Comparison of ENCODE assay signal across 8 cellular contexts in the genomic region with DNA sequence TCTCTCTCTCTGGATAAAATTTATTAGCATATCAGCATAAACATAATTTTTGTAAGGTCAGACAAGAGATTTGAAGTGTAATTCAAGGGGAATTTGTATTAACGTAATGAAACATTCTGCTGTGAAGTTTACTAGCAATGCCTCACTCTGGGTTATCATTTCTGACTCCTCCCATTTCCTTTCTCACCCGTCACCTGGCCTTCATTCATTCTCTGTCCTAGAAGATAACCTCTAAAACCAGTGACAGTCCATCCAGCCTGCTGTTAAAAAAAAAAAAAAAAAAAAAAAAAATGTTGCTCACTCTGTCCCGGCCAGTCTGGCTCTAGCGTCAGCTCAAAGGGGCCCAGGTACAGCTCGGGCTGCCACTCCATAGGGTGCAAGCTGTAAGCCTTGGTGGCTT. TPM values are rescaled to one million over a fixed set of nuclear protein-coding genes. Genes with fewer than 3 reads are reported as not detected.
A peak's percentile ranks its signal among the peaks of the same experiment; 100 is the strongest.
DNase-seq lines count a peak whose midpoint lies in the region; ATAC-seq and TF ChIP-seq lines count a peak whose summit lies in the region.

No MANE protein-coding gene starts in this region.

- H3K9me3 ChIP-seq in GM23248 (ENCODE audit: low read depth) (no peaks in the 10 kb centered on the region), PC-3 (ENCODE audit: low read length) (no peaks in the 10 kb centered on the region)

- peaks cover 77% of the 10 kb centered on the region for H3F3A ChIP-seq in GM23248 (ENCODE audit: insufficient read depth)
- no peaks in the 10 kb centered on the region for H3F3A ChIP-seq in PC-3 (ENCODE audit: low read length, unreplicated experiment)

- H3K9ac ChIP-seq in GM23248 (peak overlapping the region; percentile 66), PC-3 (ENCODE audit: low read length) (peak overlapping the region; percentile 47)

- H3K4me1 ChIP-seq in GM23248 (ENCODE audit: insufficient read depth) (peaks cover 81% of the 10 kb centered on the region), PC-3 (ENCODE audit: insufficient read depth, low read length) (peaks cover 38% of the 10 kb centered on the region)

- POLR2A ChIA-PET in PC-3 (lab: Charles Lee; ENCODE audit: unreplicated experiment) = no interaction called here

- ATAC-seq in GM18517 (IDR thresholded peaks at IDR 0.05; ENCODE audit: unreplicated experiment) (peak; percentile 62), PC-3 (no peak)

- BruUV-seq in PC-3 (replicated peaks; lab: Mats Ljungman, UMichigan) = no TSS peak

- H3K79me2 ChIP-seq in GM23248 (ENCODE audit: insufficient read depth) (peaks cover 85% of the 10 kb centered on the region), PC-3 (ENCODE audit: low read length) (peaks cover 48% of the 10 kb centered on the region)

- H4K20me1 ChIP-seq in GM23248 (ENCODE audit: insufficient read depth) (no peaks in the 10 kb centered on the region), PC-3 (ENCODE audit: low read length) (no peaks in the 10 kb centered on the region)

- H3K27me3 ChIP-seq in GM23248 (replicated peaks; ENCODE audit: insufficient read depth) (no peaks in the 10 kb centered on the region), PC-3 (ENCODE audit: low read length) (no peaks in the 10 kb centered on the region)

- intact Hi-C loops in PC-3 (cut with micrococcal nuclease) = no loop called here
- intact Hi-C loops in head of caudate nucleus (cut with DNase I) = no loop called here

- peak overlapping the region; percentile 90 for H3K27ac ChIP-seq in GM23248
- H3K27ac ChIP-seq in PC-3 (ENCODE audit: low read length) = peak overlapping the region; percentile 84

- 87 to 90% methylated on average over 5 of the region's 5 CpGs for WGBS in GM23248 (ENCODE audit: low coverage in 1 of 2, low lambda C conversion rate in 2 of 2, missing lambda C conversion rate in 2 of 2), 2 experiments

- H3K36me3 ChIP-seq in GM23248 (ENCODE audit: low read depth) = peaks cover 35% of the 10 kb centered on the region
- H3K36me3 ChIP-seq in PC-3 (ENCODE audit: low read depth, low read length) = peaks cover 2% of the 10 kb centered on the region; the same call in 1 of the 2 replicates

- peak overlapping the region; percentile 14; the same call in 1 of the 2 replicates for H3K4me3 ChIP-seq in GM23248
- no peak overlapping the region for H3K4me3 ChIP-seq in PC-3 (ENCODE audit: low read length)

- no peak for TF ChIP-seq CTCF in PC-3 (conservative IDR thresholded peaks at IDR 0.05; ENCODE audit: low read depth, low read length)

- H3K4me2 ChIP-seq in GM23248 (ENCODE audit: unreplicated experiment) = peak overlapping the region; percentile 47
- no peak overlapping the region for H3K4me2 ChIP-seq in PC-3 (ENCODE audit: low read length)

- CTCF ChIA-PET in PC-3 (lab: Charles Lee) = interaction anchor here (0.8 kb wide), 1 partner anchor 27 kb away, joined by 3 read pairs; the partner anchor contains the start of gene GRAMD2B

- in situ Hi-C loops in GM23248 (cut with MboI) = no loop called here

- H3K9me2 ChIP-seq in GM23248 (ENCODE audit: insufficient read depth) (no peaks in the 10 kb centered on the region), PC-3 (replicated peaks; ENCODE audit: low read length) (no peaks in the 10 kb centered on the region)

- DNase-seq in GM23248 (no peak), PC-3 (no peak), iris pigment epithelial cell (ENCODE audit: low read depth) (peak; percentile 28), NCI-H1417 (lab: John Stamatoyannopoulos, UW) (no peak), head of caudate nucleus (no peak), hypothalamus (lab: John Stamatoyannopoulos, UW) (no peak), NCI-H1048 (lab: John Stamatoyannopoulos, UW) (no peak)

- H2AFZ ChIP-seq in GM23248 = no peak overlapping the region
- H2AFZ ChIP-seq in PC-3 (ENCODE audit: low read length) = no peak overlapping the region

RNA-seq across cellular contexts. Expression of gene GRAMD2B, which starts 27.2 kb away (rescaled TPM):
- total RNA-seq in GM23248 (2014; rRNA removed; shearing (Covaris generic)) = 88.5 and 90.4 TPM in 2 replicates
- polyA plus RNA-seq in GM23248 (2016; fragmentation: Nextera tagmentation; extraction: Ambion mirVana) = 128 and 129 TPM in 2 replicates
- 33.6 and 38.8 TPM in 2 replicates for total RNA-seq in PC-3 (2014; rRNA removed)
